19 cellular contexts compared by ENCODE assay signal in the genomic region with DNA sequence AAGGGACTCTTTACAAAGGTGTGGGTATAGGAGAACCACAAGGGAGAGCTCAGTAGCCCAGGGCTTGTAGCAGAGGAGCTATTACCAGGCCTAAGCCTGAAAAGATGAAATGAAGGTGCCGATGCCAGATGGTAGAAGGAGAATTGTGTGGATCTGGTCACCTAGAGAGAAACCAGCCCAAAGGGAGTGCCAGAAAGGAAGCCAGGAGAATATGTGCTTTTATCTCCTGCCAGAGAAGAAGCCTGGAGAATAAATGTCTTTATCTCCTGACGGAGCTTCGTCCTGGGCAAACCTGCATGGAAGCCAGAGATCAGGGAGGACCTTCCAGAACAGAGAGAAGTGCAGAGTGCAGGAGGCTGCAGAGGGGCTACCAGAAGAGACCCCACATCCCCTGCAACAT.
"Had no signal": no experiment of that assay in that cellular context is flagged by ENCODE, and none has a peak within 500 bp of the region (broad histone marks: within the 10 kb centered on the region; RNA-seq: fewer than 3 reads in every experiment).

No MANE protein-coding gene starts in this region.

- H3K36me3 ChIP-seq: neural progenitor cell, ovary had no signal

- H3K79me2 ChIP-seq: hepatocyte had no signal

- H2AFZ ChIP-seq: hepatocyte, neural progenitor cell had no signal

- DNase-seq: effector CD4-positive, alpha-beta T cell; endodermal cell; foreskin melanocyte; left colon; left ventricle myocardium superior; mesendoderm; natural killer cell; nucleus accumbens; ovary; right cardiac atrium; small intestine; stimulated activated CD4-positive, alpha-beta T cell treated with anti-CD3 and anti-CD28 coated beads, Interleukin-12 subunit alpha, Interleukin-12 subunit beta, amount 100 ng/mL, for 4 hours; stimulated activated CD4-positive, alpha-beta T cell treated with anti-CD3 and anti-CD28 coated beads, Interleukin-2, amount 100 ng/mL, for 48 hours; stimulated activated naive CD4-positive, alpha-beta T cell treated with Interleukin-2 at 50 U/mL for 16 hours; trophoblast cell had no signal

- H3K9me3 ChIP-seq: ovary had no signal

- H3K4me3 ChIP-seq: coronary artery, hepatocyte, neural progenitor cell, ovary had no signal

- H3K36me3 Mint-ChIP-seq: natural killer cell, neural progenitor cell had no signal

- H3K27ac ChIP-seq: coronary artery, hepatocyte, neural progenitor cell, ovary had no signal

- H3K4me1 ChIP-seq: neural progenitor cell had no signal

- H3K4me2 ChIP-seq: hepatocyte, neural progenitor cell had no signal

- ATAC-seq: left colon, left ventricle myocardium superior, natural killer cell, right cardiac atrium had no signal

- H3K27me3 ChIP-seq: hepatocyte, neural progenitor cell, ovary had no signal

- H3K4me1 Mint-ChIP-seq: natural killer cell, neural progenitor cell had no signal

- H3K27ac Mint-ChIP-seq: endodermal cell, natural killer cell, neural progenitor cell, progenitor cell of endocrine pancreas had no signal

- H3K4me3 Mint-ChIP-seq: endodermal cell, natural killer cell, neural progenitor cell had no signal
